In genomic region chr5:1445313-1445894, GRCh38 we compare ENCODE assay signal across 9 cellular contexts. TPM values are rescaled to one million over a fixed set of nuclear protein-coding genes. Genes with fewer than 3 reads are reported as not detected.
A peak's percentile ranks its signal among the peaks of the same experiment; 100 is the strongest.
DNase-seq lines count a peak whose midpoint lies in the region; ATAC-seq and TF ChIP-seq lines count a peak whose summit lies in the region.
"Had no signal": no experiment of that assay in that cellular context is flagged by ENCODE, and none has a peak within 500 bp of the region (broad histone marks: within the 10 kb centered on the region; RNA-seq: fewer than 3 reads in every experiment).

Gene SLC6A3 (minus strand): TSS chr5:1445440. CDS start chr5:1443197, 2,243 bp downstream.

- H3K36me3 ChIP-seq in left lung (no peaks in the 10 kb centered on the region), PC-3 (ENCODE audit: low read depth, low read length) (no peaks in the 10 kb centered on the region), mammary epithelial cell (ENCODE audit: insufficient read depth, low read length) (no peaks in the 10 kb centered on the region)

- H3K4me1 Mint-ChIP-seq in activated naive CD8-positive, alpha-beta T cell treated with anti-CD3 and anti-CD28 coated beads, Interleukin-2, amount 50 U/mL, for 24 hours: peaks cover 33% of the 10 kb centered on the region
- H3K4me1 Mint-ChIP-seq in stimulated activated naive CD8-positive, alpha-beta T cell treated with anti-CD3 and anti-CD28 coated beads, Interleukin-15, amount 100 ng/mL, for 72 hours: peaks cover 40% of the 10 kb centered on the region

- H3K9me3 Mint-ChIP-seq in activated naive CD8-positive, alpha-beta T cell treated with anti-CD3 and anti-CD28 coated beads, Interleukin-2, amount 50 U/mL, for 24 hours: no peaks in the 10 kb centered on the region
- H3K9me3 Mint-ChIP-seq in stimulated activated naive CD8-positive, alpha-beta T cell treated with anti-CD3 and anti-CD28 coated beads, Interleukin-15, amount 100 ng/mL, for 72 hours: peaks cover 0 to 2% of the 10 kb centered on the region in 2 donors

- H3K4me3 ChIP-seq in left lung (no peak within 1 kb of the TSS), PC-3 (ENCODE audit: low read length) (no peak within 1 kb of the TSS), mammary epithelial cell (replicated peaks in 1 of 3; ENCODE audit: insufficient read depth in 1 of 3, low read depth in 2 of 3, low read length in 3 of 3) (no peak within 1 kb of the TSS)
- H3K4me3 ChIP-seq: skin epidermis had no signal

- H3K4me1 ChIP-seq in left lung (peaks cover 4 to 15% of the 10 kb centered on the region in 2 donors), PC-3 (ENCODE audit: insufficient read depth, low read length) (no peaks in the 10 kb centered on the region), mammary epithelial cell (ENCODE audit: insufficient read depth, low read length) (no peaks in the 10 kb centered on the region)

- H3K4me3 Mint-ChIP-seq in activated naive CD8-positive, alpha-beta T cell treated with anti-CD3 and anti-CD28 coated beads, Interleukin-2, amount 50 U/mL, for 24 hours: no peak within 1 kb of the TSS
- peak within 1 kb of the TSS; percentile 17 to 64 for H3K4me3 Mint-ChIP-seq in stimulated activated naive CD8-positive, alpha-beta T cell treated with anti-CD3 and anti-CD28 coated beads, Interleukin-15, amount 100 ng/mL, for 72 hours

- H3K4me2 ChIP-seq in PC-3 (ENCODE audit: low read length) (no peak within 1 kb of the TSS), mammary epithelial cell (ENCODE audit: insufficient read depth, low read depth, low read length) (no peak within 1 kb of the TSS)

- in situ Hi-C loops in mammary epithelial cell (cut with MboI; ENCODE audit: low sequenced_read_pairs in 2 of 2): no loop called here

- peaks cover 43% of the 10 kb centered on the region for H3K27me3 Mint-ChIP-seq in activated naive CD8-positive, alpha-beta T cell treated with anti-CD3 and anti-CD28 coated beads, Interleukin-2, amount 50 U/mL, for 24 hours
- H3K27me3 Mint-ChIP-seq in stimulated activated naive CD8-positive, alpha-beta T cell treated with anti-CD3 and anti-CD28 coated beads, Interleukin-15, amount 100 ng/mL, for 72 hours: peaks cover 87% of the 10 kb centered on the region

- no peaks in the 10 kb centered on the region for H3F3A ChIP-seq in PC-3 (ENCODE audit: low read length, unreplicated experiment)

- H3K27ac Mint-ChIP-seq in activated naive CD8-positive, alpha-beta T cell treated with anti-CD3 and anti-CD28 coated beads, Interleukin-2, amount 50 U/mL, for 24 hours: no peak within 1 kb of the TSS
- H3K27ac Mint-ChIP-seq in stimulated activated naive CD8-positive, alpha-beta T cell treated with anti-CD3 and anti-CD28 coated beads, Interleukin-15, amount 100 ng/mL, for 72 hours: no peak within 1 kb of the TSS

- DNase-seq in NCI-H2196 (lab: John Stamatoyannopoulos, UW; ENCODE audit: unreplicated experiment) (peak; percentile 47), NCI-H2196 treated with DMSO at 0.1 percent for 48 hours (lab: John Stamatoyannopoulos, UW; ENCODE audit: unreplicated experiment) (no peak), left lung (peak; percentile 59 to 82), PC-3 (no peak), SW 1271 (lab: John Stamatoyannopoulos, UW) (no peak), mammary epithelial cell (no peak)
- DNase-seq in activated naive CD8-positive, alpha-beta T cell treated with anti-CD3 and anti-CD28 coated beads, Interleukin-2, amount 50 U/mL, for 24 hours: peak; percentile 44
- DNase-seq in stimulated activated naive CD8-positive, alpha-beta T cell treated with anti-CD3 and anti-CD28 coated beads, Interleukin-15, amount 100 ng/mL, for 72 hours: no peak

- H3K9me2 ChIP-seq in PC-3 (replicated peaks; ENCODE audit: low read length): no peaks in the 10 kb centered on the region

- H2AFZ ChIP-seq in PC-3 (ENCODE audit: low read length) (no peak within 1 kb of the TSS), mammary epithelial cell (ENCODE audit: low read depth, low read length) (no peak within 1 kb of the TSS)

- H3K9me3 ChIP-seq in left lung: no peaks in the 10 kb centered on the region
- no peaks in the 10 kb centered on the region for H3K9me3 ChIP-seq in PC-3 (ENCODE audit: low read length)
- no peaks in the 10 kb centered on the region for H3K9me3 ChIP-seq in mammary epithelial cell (replicated peaks; ENCODE audit: insufficient read depth, low read length)

- no peaks in the 10 kb centered on the region for H3K79me2 ChIP-seq in PC-3 (ENCODE audit: low read length)
- H3K79me2 ChIP-seq in mammary epithelial cell (ENCODE audit: insufficient read depth, low read length): no peaks in the 10 kb centered on the region

- TF ChIP-seq CTCF in left lung (IDR thresholded peaks at IDR 0.05): no peak
- TF ChIP-seq CTCF in PC-3 (conservative IDR thresholded peaks at IDR 0.05; ENCODE audit: low read depth, low read length): no peak
- no peak for TF ChIP-seq CTCF in mammary epithelial cell (conservative IDR thresholded peaks at IDR 0.05 in 1 of 2, IDR thresholded peaks at IDR 0.05 in 1 of 2; ENCODE audit: extremely low read depth in 1 of 2, insufficient read depth in 1 of 2, low read depth in 1 of 2, low read length in 2 of 2)

- intact Hi-C loops in left lung (cut with DNase I): no loop called here
- intact Hi-C loops in PC-3 (cut with micrococcal nuclease): no loop called here
- intact Hi-C loops in mammary epithelial cell (cut with micrococcal nuclease): no loop called here

- 0% methylated on average over 5 of the region's 73 CpGs for WGBS in mammary epithelial cell (ENCODE audit: low coverage, missing lambda C conversion rate)

- POLR2A ChIA-PET in PC-3 (lab: Charles Lee; ENCODE audit: unreplicated experiment): no interaction called here

- dilution Hi-C loops in mammary epithelial cell (cut with HindIII; ENCODE audit: low sequenced_read_pairs): no loop called here

- H3K9ac ChIP-seq in PC-3 (ENCODE audit: low read length): no peak within 1 kb of the TSS
- no peak within 1 kb of the TSS for H3K9ac ChIP-seq in mammary epithelial cell (ENCODE audit: insufficient read depth, low read length)

- ATAC-seq in activated naive CD8-positive, alpha-beta T cell treated with anti-CD3 and anti-CD28 coated beads, Interleukin-2, amount 50 U/mL, for 24 hours: no peak
- peak; percentile 86 for ATAC-seq in left lung
- ATAC-seq in stimulated activated naive CD8-positive, alpha-beta T cell treated with anti-CD3 and anti-CD28 coated beads, Interleukin-15, amount 100 ng/mL, for 72 hours: no peak
- no peak for ATAC-seq in PC-3

- H3K27ac ChIP-seq in left lung (no peak within 1 kb of the TSS), PC-3 (ENCODE audit: low read length) (no peak within 1 kb of the TSS), mammary epithelial cell (ENCODE audit: insufficient read depth, low read depth, low read length) (no peak within 1 kb of the TSS)
- H3K27ac ChIP-seq: skin epidermis had no signal

- no TSS peak for BruUV-seq in PC-3 (replicated peaks; lab: Mats Ljungman, UMichigan)
- BruUV-seq in mammary epithelial cell (replicated peaks; lab: Mats Ljungman, UMichigan): no TSS peak

- H3K27me3 ChIP-seq in left lung (peaks cover 38 to 91% of the 10 kb centered on the region in 2 donors), PC-3 (ENCODE audit: low read length) (peaks cover 21% of the 10 kb centered on the region; the same call in 1 of the 2 replicates), mammary epithelial cell (ENCODE audit: insufficient read depth, low read length) (peaks cover 30% of the 10 kb centered on the region)

- CTCF ChIA-PET in PC-3 (lab: Charles Lee): no interaction called here
- CTCF ChIA-PET in mammary epithelial cell (lab: Charles Lee; ENCODE audit: low non-redundant PET): no interaction called here

- no peaks in the 10 kb centered on the region for H3K36me3 Mint-ChIP-seq in activated naive CD8-positive, alpha-beta T cell treated with anti-CD3 and anti-CD28 coated beads, Interleukin-2, amount 50 U/mL, for 24 hours (ENCODE audit: low read depth)

- H4K20me1 ChIP-seq in PC-3 (ENCODE audit: low read length): no peaks in the 10 kb centered on the region
- no peaks in the 10 kb centered on the region for H4K20me1 ChIP-seq in mammary epithelial cell (ENCODE audit: insufficient read depth, low read length)

RNA-seq across cellular contexts. Expression of gene SLC6A3, which starts in this region (rescaled TPM):
- 1 to 10 TPM in 1 of 2 donors, under 1 TPM in 1; 0.10 to 4.3 TPM for total RNA-seq in left lung
- not detected in 2 replicates for total RNA-seq in PC-3 (2014; rRNA removed)
- total RNA-seq in mammary epithelial cell: not detected
- polyA plus RNA-seq in mammary epithelial cell: not detected
- not detected for polyA minus RNA-seq in mammary epithelial cell

Comparison
In these comparisons a context has a peak if more than half of its experiments do, and no peak if none do; other contexts are left out.
1. DNase-seq: peak in NCI-H2196 (single experiment), activated naive CD8-positive, alpha-beta T cell treated with anti-CD3 and anti-CD28 coated beads, Interleukin-2, amount 50 U/mL, for 24 hours (single experiment) and left lung (2 of 2); none in NCI-H2196 treated with DMSO at 0.1 percent for 48 hours (single experiment), stimulated activated naive CD8-positive, alpha-beta T cell treated with anti-CD3 and anti-CD28 coated beads, Interleukin-15, amount 100 ng/mL, for 72 hours (0 of 2), PC-3 (single experiment), SW 1271 (0 of 2) and mammary epithelial cell (single experiment).